In genomic region chr11:64358907-64359711, GRCh38 we compare ENCODE assay signal across 1 cellular context.
TF ChIP-seq lines count a peak whose summit lies in the region.

TSS of gene RPS6KA4 (plus strand) at chr11:64359162. CDS start at chr11:64359236, 74 bp downstream.

TF ChIP-seq in HEK293, 187 proteins besides CTCF, POLR2A, EP300 and RAD21 (continued from another document and continues in another):
- TF ChIP-seq SCRT2 (tag by site-specific recombination; IDR thresholded peaks at IDR 0.05) (no peak), ZBTB8A (tag by site-specific recombination; IDR thresholded peaks at IDR 0.05) (peak; percentile 82), ZNF398 (tag by site-specific recombination; IDR thresholded peaks at IDR 0.05) (peak; percentile 39; the same call in 1 of the 2 replicates), ZNF555 (tag by site-specific recombination; conservative IDR thresholded peaks at IDR 0.05) (no peak), TCF7L2 (IDR thresholded peaks at IDR 0.05; ENCODE audit: borderline replicate concordance, low read depth, low read length) (no peak), KLF9 (tag by site-specific recombination; IDR thresholded peaks at IDR 0.05; ENCODE audit: low read depth) (0 out of 2 replicates have a peak, but pooled peaks have one; percentile 19), WT1 (tag by site-specific recombination; IDR thresholded peaks at IDR 0.05) (no peak), BCL11B (tag by site-specific recombination; IDR thresholded peaks at IDR 0.05; ENCODE audit: low read depth) (peak; percentile 48; the same call in 1 of the 2 replicates), SP2 (tag by site-specific recombination; IDR thresholded peaks at IDR 0.05) (peak; percentile 24; the same call in 1 of the 2 replicates), TRIM28 (IDR thresholded peaks at IDR 0.05; ENCODE audit: borderline replicate concordance, low read length) (no peak), KLF1 (tag by site-specific recombination; IDR thresholded peaks at IDR 0.05) (peak; percentile 57), OVOL3 (tag by site-specific recombination; IDR thresholded peaks at IDR 0.05) (no peak), ZNF654 (tag by site-specific recombination; IDR thresholded peaks at IDR 0.05; ENCODE audit: low read depth) (no peak), SALL2 (tag by site-specific recombination; IDR thresholded peaks at IDR 0.05; ENCODE audit: borderline replicate concordance) (no peak), SP3 (tag by site-specific recombination; IDR thresholded peaks at IDR 0.05) (no peak), ZNF677 (tag by site-specific recombination; IDR thresholded peaks at IDR 0.05) (no peak), ZNF580 (tag by site-specific recombination; IDR thresholded peaks at IDR 0.05) (no peak), ZNF19 (tag by site-specific recombination; IDR thresholded peaks at IDR 0.05; ENCODE audit: low read depth) (no peak), ZNF121 (tag by site-specific recombination; IDR thresholded peaks at IDR 0.05) (no peak), ZNF623 (tag by site-specific recombination; IDR thresholded peaks at IDR 0.05) (no peak), HOXD13 (CRISPR knock-in tag; IDR thresholded peaks at IDR 0.05; ENCODE audit: borderline replicate concordance) (no peak), ZNF169 (tag by site-specific recombination; IDR thresholded peaks at IDR 0.05) (no peak), MEIS1 (CRISPR knock-in tag; IDR thresholded peaks at IDR 0.05; ENCODE audit: borderline replicate concordance) (no peak), BCL6B (tag by site-specific recombination; IDR thresholded peaks at IDR 0.05) (no peak), ZNF707 (tag by site-specific recombination; IDR thresholded peaks at IDR 0.05) (no peak), MZF1 (tag by site-specific recombination; IDR thresholded peaks at IDR 0.05; ENCODE audit: borderline replicate concordance) (no peak), ZNF202 (tag by site-specific recombination; IDR thresholded peaks at IDR 0.05; ENCODE audit: borderline replicate concordance) (no peak), ZBTB1 (tag by site-specific recombination; IDR thresholded peaks at IDR 0.05) (no peak), ZNF335 (tag by site-specific recombination; conservative IDR thresholded peaks at IDR 0.05) (peak; percentile 99), PRDM1 (tag by site-specific recombination; IDR thresholded peaks at IDR 0.05) (no peak), ZNF747 (tag by site-specific recombination; IDR thresholded peaks at IDR 0.05) (no peak), ZNF701 (tag by site-specific recombination; IDR thresholded peaks at IDR 0.05) (no peak), ZNF175 (tag by site-specific recombination; IDR thresholded peaks at IDR 0.05) (no peak), SCRT1 (tag by site-specific recombination; IDR thresholded peaks at IDR 0.05; ENCODE audit: borderline replicate concordance) (no peak), ZNF76 (tag by site-specific recombination; IDR thresholded peaks at IDR 0.05; ENCODE audit: borderline replicate concordance, low read depth) (peak; percentile 67; the same call in 1 of the 2 replicates), ZNF174 (tag by site-specific recombination; IDR thresholded peaks at IDR 0.05) (no peak), ZNF350 (tag by site-specific recombination; IDR thresholded peaks at IDR 0.05) (no peak), ZNF146 (tag by site-specific recombination; IDR thresholded peaks at IDR 0.05) (no peak), ZNF629 (tag by site-specific recombination; IDR thresholded peaks at IDR 0.05) (no peak), ZNF670 (tag by site-specific recombination; IDR thresholded peaks at IDR 0.05; ENCODE audit: low read depth) (no peak), ZNF211 (tag by site-specific recombination; IDR thresholded peaks at IDR 0.05; ENCODE audit: low read depth) (no peak), ZNF248 (tag by site-specific recombination; IDR thresholded peaks at IDR 0.05) (no peak), ZSCAN16 (tag by site-specific recombination; IDR thresholded peaks at IDR 0.05) (no peak), ZNF426 (tag by site-specific recombination; IDR thresholded peaks at IDR 0.05) (no peak), ZNF660 (tag by site-specific recombination; IDR thresholded peaks at IDR 0.05) (no peak), ZNF639 (tag by site-specific recombination; IDR thresholded peaks at IDR 0.05) (no peak), ZSCAN30 (tag by site-specific recombination; IDR thresholded peaks at IDR 0.05) (no peak)
- TF ChIP-seq, protein P1, sequence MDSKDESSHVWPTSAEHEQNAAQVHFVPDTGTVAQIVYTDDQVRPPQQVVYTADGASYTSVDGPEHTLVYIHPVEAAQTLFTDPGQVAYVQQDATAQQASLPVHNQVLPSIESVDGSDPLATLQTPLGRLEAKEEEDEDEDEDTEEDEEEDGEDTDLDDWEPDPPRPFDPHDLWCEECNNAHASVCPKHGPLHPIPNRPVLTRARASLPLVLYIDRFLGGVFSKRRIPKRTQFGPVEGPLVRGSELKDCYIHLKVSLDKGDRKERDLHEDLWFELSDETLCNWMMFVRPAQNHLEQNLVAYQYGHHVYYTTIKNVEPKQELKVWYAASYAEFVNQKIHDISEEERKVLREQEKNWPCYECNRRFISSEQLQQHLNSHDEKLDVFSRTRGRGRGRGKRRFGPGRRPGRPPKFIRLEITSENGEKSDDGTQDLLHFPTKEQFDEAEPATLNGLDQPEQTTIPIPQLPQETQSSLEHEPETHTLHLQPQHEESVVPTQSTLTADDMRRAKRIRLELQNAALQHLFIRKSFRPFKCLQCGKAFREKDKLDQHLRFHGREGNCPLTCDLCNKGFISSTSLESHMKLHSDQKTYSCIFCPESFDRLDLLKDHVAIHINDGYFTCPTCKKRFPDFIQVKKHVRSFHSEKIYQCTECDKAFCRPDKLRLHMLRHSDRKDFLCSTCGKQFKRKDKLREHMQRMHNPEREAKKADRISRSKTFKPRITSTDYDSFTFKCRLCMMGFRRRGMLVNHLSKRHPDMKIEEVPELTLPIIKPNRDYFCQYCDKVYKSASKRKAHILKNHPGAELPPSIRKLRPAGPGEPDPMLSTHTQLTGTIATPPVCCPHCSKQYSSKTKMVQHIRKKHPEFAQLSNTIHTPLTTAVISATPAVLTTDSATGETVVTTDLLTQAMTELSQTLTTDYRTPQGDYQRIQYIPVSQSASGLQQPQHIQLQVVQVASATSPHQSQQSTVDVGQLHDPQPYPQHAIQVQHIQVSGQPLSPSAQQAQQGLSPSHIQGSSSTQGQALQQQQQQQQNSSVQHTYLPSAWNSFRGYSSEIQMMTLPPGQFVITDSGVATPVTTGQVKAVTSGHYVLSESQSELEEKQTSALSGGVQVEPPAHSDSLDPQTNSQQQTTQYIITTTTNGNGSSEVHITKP (tag by site-specific recombination; IDR thresholded peaks at IDR 0.05): no peak; the same call in 1 of the 2 replicates
- TF ChIP-seq, protein P2, sequence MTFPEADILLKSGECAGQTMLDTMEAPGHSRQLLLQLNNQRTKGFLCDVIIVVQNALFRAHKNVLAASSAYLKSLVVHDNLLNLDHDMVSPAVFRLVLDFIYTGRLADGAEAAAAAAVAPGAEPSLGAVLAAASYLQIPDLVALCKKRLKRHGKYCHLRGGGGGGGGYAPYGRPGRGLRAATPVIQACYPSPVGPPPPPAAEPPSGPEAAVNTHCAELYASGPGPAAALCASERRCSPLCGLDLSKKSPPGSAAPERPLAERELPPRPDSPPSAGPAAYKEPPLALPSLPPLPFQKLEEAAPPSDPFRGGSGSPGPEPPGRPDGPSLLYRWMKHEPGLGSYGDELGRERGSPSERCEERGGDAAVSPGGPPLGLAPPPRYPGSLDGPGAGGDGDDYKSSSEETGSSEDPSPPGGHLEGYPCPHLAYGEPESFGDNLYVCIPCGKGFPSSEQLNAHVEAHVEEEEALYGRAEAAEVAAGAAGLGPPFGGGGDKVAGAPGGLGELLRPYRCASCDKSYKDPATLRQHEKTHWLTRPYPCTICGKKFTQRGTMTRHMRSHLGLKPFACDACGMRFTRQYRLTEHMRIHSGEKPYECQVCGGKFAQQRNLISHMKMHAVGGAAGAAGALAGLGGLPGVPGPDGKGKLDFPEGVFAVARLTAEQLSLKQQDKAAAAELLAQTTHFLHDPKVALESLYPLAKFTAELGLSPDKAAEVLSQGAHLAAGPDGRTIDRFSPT (tag by site-specific recombination; IDR thresholded peaks at IDR 0.05): peak; percentile 82
- TF ChIP-seq, protein P3, sequence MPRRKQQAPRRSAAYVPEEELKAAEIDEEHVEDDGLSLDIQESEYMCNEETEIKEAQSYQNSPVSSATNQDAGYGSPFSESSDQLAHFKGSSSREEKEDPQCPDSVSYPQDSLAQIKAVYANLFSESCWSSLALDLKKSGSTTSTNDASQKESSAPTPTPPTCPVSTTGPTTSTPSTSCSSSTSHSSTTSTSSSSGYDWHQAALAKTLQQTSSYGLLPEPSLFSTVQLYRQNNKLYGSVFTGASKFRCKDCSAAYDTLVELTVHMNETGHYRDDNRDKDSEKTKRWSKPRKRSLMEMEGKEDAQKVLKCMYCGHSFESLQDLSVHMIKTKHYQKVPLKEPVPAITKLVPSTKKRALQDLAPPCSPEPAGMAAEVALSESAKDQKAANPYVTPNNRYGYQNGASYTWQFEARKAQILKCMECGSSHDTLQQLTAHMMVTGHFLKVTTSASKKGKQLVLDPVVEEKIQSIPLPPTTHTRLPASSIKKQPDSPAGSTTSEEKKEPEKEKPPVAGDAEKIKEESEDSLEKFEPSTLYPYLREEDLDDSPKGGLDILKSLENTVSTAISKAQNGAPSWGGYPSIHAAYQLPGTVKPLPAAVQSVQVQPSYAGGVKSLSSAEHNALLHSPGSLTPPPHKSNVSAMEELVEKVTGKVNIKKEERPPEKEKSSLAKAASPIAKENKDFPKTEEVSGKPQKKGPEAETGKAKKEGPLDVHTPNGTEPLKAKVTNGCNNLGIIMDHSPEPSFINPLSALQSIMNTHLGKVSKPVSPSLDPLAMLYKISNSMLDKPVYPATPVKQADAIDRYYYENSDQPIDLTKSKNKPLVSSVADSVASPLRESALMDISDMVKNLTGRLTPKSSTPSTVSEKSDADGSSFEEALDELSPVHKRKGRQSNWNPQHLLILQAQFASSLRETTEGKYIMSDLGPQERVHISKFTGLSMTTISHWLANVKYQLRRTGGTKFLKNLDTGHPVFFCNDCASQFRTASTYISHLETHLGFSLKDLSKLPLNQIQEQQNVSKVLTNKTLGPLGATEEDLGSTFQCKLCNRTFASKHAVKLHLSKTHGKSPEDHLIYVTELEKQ (tag by site-specific recombination; IDR thresholded peaks at IDR 0.05; ENCODE audit: borderline replicate concordance): no peak
- TF ChIP-seq, protein P4, sequence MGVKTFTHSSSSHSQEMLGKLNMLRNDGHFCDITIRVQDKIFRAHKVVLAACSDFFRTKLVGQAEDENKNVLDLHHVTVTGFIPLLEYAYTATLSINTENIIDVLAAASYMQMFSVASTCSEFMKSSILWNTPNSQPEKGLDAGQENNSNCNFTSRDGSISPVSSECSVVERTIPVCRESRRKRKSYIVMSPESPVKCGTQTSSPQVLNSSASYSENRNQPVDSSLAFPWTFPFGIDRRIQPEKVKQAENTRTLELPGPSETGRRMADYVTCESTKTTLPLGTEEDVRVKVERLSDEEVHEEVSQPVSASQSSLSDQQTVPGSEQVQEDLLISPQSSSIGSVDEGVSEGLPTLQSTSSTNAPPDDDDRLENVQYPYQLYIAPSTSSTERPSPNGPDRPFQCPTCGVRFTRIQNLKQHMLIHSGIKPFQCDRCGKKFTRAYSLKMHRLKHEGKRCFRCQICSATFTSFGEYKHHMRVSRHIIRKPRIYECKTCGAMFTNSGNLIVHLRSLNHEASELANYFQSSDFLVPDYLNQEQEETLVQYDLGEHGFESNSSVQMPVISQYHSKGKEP (tag by site-specific recombination; IDR thresholded peaks at IDR 0.05): no peak
- TF ChIP-seq, protein P5, sequence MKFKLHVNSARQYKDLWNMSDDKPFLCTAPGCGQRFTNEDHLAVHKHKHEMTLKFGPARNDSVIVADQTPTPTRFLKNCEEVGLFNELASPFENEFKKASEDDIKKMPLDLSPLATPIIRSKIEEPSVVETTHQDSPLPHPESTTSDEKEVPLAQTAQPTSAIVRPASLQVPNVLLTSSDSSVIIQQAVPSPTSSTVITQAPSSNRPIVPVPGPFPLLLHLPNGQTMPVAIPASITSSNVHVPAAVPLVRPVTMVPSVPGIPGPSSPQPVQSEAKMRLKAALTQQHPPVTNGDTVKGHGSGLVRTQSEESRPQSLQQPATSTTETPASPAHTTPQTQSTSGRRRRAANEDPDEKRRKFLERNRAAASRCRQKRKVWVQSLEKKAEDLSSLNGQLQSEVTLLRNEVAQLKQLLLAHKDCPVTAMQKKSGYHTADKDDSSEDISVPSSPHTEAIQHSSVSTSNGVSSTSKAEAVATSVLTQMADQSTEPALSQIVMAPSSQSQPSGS (tag by site-specific recombination; IDR thresholded peaks at IDR 0.05; ENCODE audit: low read depth): no peak
